In genomic region chr2:151205601-151206000, GRCh38 we compare ENCODE assay signal across 9 cellular contexts.
"Had no signal": no experiment of that assay in that cellular context is flagged by ENCODE, and none has a peak within 500 bp of the region (broad histone marks: within the 10 kb centered on the region; RNA-seq: fewer than 3 reads in every experiment).

No MANE protein-coding gene starts in this region.

- FAIRE-seq: HTR-8/SVneo, K562 had no signal

- H3K27ac ChIP-seq: GM23248 had no signal

- H3K4me3 ChIP-seq: GM23248, HAP-1, K562 had no signal

- ATAC-seq: HCT116, K562 had no signal

- H3K9me3 ChIP-seq: HAP-1 had no signal

- DNase-seq: GM23248, GOT3, H7, HFFc6, IMR-90 had no signal

- H3K9ac ChIP-seq: GM23248 had no signal

- H3K36me3 ChIP-seq: HAP-1 had no signal

- H2AFZ ChIP-seq: GM23248 had no signal
